ENCODE assay signal across 1 cellular context in genomic region chr20:58004146-58004545, GRCh38.
TF ChIP-seq lines count a peak whose summit lies in the region.

No MANE protein-coding gene starts in this region.

TF ChIP-seq in K562, 482 proteins besides CTCF, POLR2A, EP300 and RAD21 (continued from another document):
- TF ChIP-seq TFE3 (CRISPR knock-in tag; IDR thresholded peaks at IDR 0.05), result no peak
- TF ChIP-seq C11orf30 (IDR thresholded peaks at IDR 0.05; ENCODE audit: low read depth), result no peak
- TF ChIP-seq ZNF445 (CRISPR knock-in tag; IDR thresholded peaks at IDR 0.05; ENCODE audit: low read depth), result no peak
- no peak for TF ChIP-seq GATAD2B (IDR thresholded peaks at IDR 0.05; ENCODE audit: borderline replicate concordance)
- no peak for TF ChIP-seq ZNF41 (CRISPR knock-in tag; conservative IDR thresholded peaks at IDR 0.05)
- TF ChIP-seq ZNF384 (IDR thresholded peaks at IDR 0.05; ENCODE audit: low read depth, low read length), result no peak
- no peak for TF ChIP-seq KDM1A (IDR thresholded peaks at IDR 0.05)
- no peak for TF ChIP-seq ZBTB9 (CRISPR knock-in tag; IDR thresholded peaks at IDR 0.05)
- TF ChIP-seq TCF7 (IDR thresholded peaks at IDR 0.05; ENCODE audit: borderline replicate concordance), result no peak
- no peak for TF ChIP-seq MCM5 (IDR thresholded peaks at IDR 0.05; ENCODE audit: low read depth)
- no peak for TF ChIP-seq RERE (CRISPR knock-in tag; IDR thresholded peaks at IDR 0.05; ENCODE audit: borderline replicate concordance)
- TF ChIP-seq ZNF77 (CRISPR knock-in tag; IDR thresholded peaks at IDR 0.05), result no peak
- TF ChIP-seq GABPB1 (CRISPR knock-in tag; IDR thresholded peaks at IDR 0.05), result no peak
- no peak for TF ChIP-seq CBFB (CRISPR knock-in tag; IDR thresholded peaks at IDR 0.05)
